In the genomic region with DNA sequence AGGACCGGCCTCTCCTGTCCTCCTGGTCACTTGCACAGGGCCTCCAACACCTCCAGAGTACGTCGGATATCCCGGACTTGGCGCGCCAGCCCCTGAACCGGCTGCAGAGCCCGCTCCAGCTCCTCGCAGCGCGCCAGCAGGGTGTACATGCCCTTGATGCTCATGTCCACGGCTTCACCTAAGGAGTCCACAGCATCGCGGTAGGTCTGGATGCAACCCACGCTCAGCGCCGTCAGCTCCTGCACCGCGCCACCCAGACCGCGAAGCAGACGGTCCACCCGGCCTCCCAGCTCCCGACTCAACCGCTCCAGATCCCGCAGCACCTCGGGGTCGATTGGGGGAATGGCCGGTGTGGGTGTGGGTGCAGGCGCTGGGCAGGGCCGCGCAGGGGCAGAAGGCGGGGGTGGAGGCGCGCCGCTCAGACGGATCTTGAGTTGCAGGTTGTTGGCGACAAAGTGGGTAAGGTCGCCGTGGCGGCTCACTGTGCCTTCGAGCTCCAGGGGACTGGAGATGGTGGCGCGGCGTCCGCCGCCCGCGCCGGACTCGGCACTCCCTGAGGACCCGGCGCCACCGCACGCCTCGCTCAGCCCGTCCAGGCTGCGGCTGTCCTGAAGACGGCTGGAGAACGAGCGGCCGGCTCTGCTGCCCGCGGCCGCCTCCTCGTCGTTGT, we compare ENCODE assay signal across 6 cellular contexts. TPM values are rescaled to one million over a fixed set of nuclear protein-coding genes. Genes with fewer than 3 reads are reported as not detected.
DNase-seq lines count a peak whose midpoint lies in the region; ATAC-seq and TF ChIP-seq lines count a peak whose summit lies in the region.

No MANE protein-coding gene starts in this region.

- TF ChIP-seq POLR2A in tibial nerve (IDR thresholded peaks at IDR 0.05): no peak

- H3K4me3 Mint-ChIP-seq in CD4-positive, alpha-beta T cell: no peak overlapping the region

- peaks cover 12% of the 10 kb centered on the region for H3K4me1 Mint-ChIP-seq in CD4-positive, alpha-beta T cell (ENCODE audit: low read depth)

- no peak for TF ChIP-seq CTCF in CD4-positive, alpha-beta T cell (IDR thresholded peaks at IDR 0.05)
- peak in 1 of 5 experiments; percentile 12 for TF ChIP-seq CTCF in tibial nerve (IDR thresholded peaks at IDR 0.05)

- TF ChIP-seq EP300 in tibial nerve (IDR thresholded peaks at IDR 0.05): no peak

- ATAC-seq in CD4-positive, alpha-beta T cell (ENCODE audit: poor library complexity): no peak
- ATAC-seq in left cardiac atrium: no peak
- no peak for ATAC-seq in GM21526 (IDR thresholded peaks at IDR 0.05; ENCODE audit: low FRiP score, unreplicated experiment)

- no peaks in the 10 kb centered on the region for H3K9me3 Mint-ChIP-seq in CD4-positive, alpha-beta T cell

- CTCF ChIA-PET in CD4-positive, alpha-beta T cell (lab: Charles Lee): interaction anchor here (1.3 to 4.7 kb wide), 5 partner anchors 32 to 112 kb away, joined by 3 to 30 read pairs (median 8); no protein-coding TSS in a partner anchor

- intact Hi-C loops in CD4-positive, alpha-beta T cell (cut with DNase I, micrococcal nuclease): loop anchor here (2.0 to 5.0 kb wide), 2 partner anchors 16 to 52 kb away; no protein-coding TSS in a partner anchor
- intact Hi-C loops in left cardiac atrium (cut with DNase I): no loop called here

- H3K4me1 ChIP-seq in SJSA1 (replicated peaks): peaks cover 30% of the 10 kb centered on the region
- H3K4me1 ChIP-seq in tibial nerve: peaks cover 0 to 43% (median 20%) of the 10 kb centered on the region in 4 donors

- H3K36me3 ChIP-seq in SJSA1 (0 out of 2 replicates have a peak, but pooled peaks cover 4% of the 10 kb centered on the region), tibial nerve (no peaks in the 10 kb centered on the region)

- H3K27ac ChIP-seq in CD4-positive, alpha-beta T cell (ENCODE audit: low read depth, low read length): peak overlapping the region; percentile 83
- peak overlapping the region; percentile 54; the same call in 1 of the 2 replicates for H3K27ac ChIP-seq in SJSA1
- H3K27ac ChIP-seq in tibial nerve: peak overlapping the region; percentile 88 to 99 (median 98)

- H3K36me3 Mint-ChIP-seq in CD4-positive, alpha-beta T cell (ENCODE audit: low read depth): peaks cover 3% of the 10 kb centered on the region

- H3K27me3 Mint-ChIP-seq in CD4-positive, alpha-beta T cell: no peaks in the 10 kb centered on the region

- H3K9me3 ChIP-seq in CD4-positive, alpha-beta T cell (ENCODE audit: control insufficient read depth, low read length): no peaks in the 10 kb centered on the region
- H3K9me3 ChIP-seq in SJSA1 (replicated peaks): no peaks in the 10 kb centered on the region
- no peaks in the 10 kb centered on the region for H3K9me3 ChIP-seq in tibial nerve

- H3K27ac Mint-ChIP-seq in CD4-positive, alpha-beta T cell: no peak overlapping the region

- POLR2A ChIA-PET in CD4-positive, alpha-beta T cell (lab: Charles Lee): interaction anchor here (0.7 to 10.5 kb wide), 14 partner anchors 10 to 106 kb away, joined by 3 to 344 read pairs (median 16); partner anchors contain the start of genes ALOXE3, AURKB, CTC1 and PFAS

- no peaks in the 10 kb centered on the region for H3K27me3 ChIP-seq in CD4-positive, alpha-beta T cell (ENCODE audit: control insufficient read depth, insufficient read depth, low read length)
- H3K27me3 ChIP-seq in SJSA1 (replicated peaks): no peaks in the 10 kb centered on the region
- no peaks in the 10 kb centered on the region for H3K27me3 ChIP-seq in tibial nerve

- H3K4me3 ChIP-seq in SJSA1 (peak overlapping the region; percentile 72), tibial nerve (peak overlapping the region; percentile 54 to 93 (median 70))

- peak in 4 of 10 experiments; percentile 20 to 41 (median 28) for DNase-seq in CD4-positive, alpha-beta T cell
- no peak for DNase-seq in SJSA1 (ENCODE audit: low read depth in 1 of 2, low spot score in 2 of 2)
- DNase-seq in left cardiac atrium: peak; percentile 38
- DNase-seq in tibial nerve (ENCODE audit: low spot score in 2 of 2): no peak
- DNase-seq in NAMALWA (ENCODE audit: low spot score): no peak

- 1 to 7% methylated on average over 20 to 31 of the region's 67 CpGs for WGBS in tibial nerve, 2 donors

RNA-seq across cellular contexts. Expression of gene BORCS6, which starts 0.8 kb away (rescaled TPM):
- total RNA-seq in CD4-positive, alpha-beta T cell: 1 to 10 TPM; 6.1 to 6.4 TPM
- total RNA-seq in SJSA1 (2014; rRNA removed; shearing (Covaris generic)): 4.3 and 7.4 TPM in 2 replicates
- total RNA-seq in left cardiac atrium: 1 to 10 TPM; 5.8 to 8.9 TPM
- 10 to 100 TPM; 13.8 to 22.4 (median 19.4) TPM for total RNA-seq in tibial nerve

RNA-seq across cellular contexts. Expression of gene TMEM107, which starts 13.0 kb away (rescaled TPM):
- total RNA-seq in CD4-positive, alpha-beta T cell: 10 to 100 TPM; 12.2 to 12.9 TPM
- 11.5 and 15.9 TPM in 2 replicates for total RNA-seq in SJSA1 (2014; rRNA removed; shearing (Covaris generic))
- 1 to 10 TPM; 6.8 to 8.0 TPM for total RNA-seq in left cardiac atrium
- total RNA-seq in tibial nerve: 10 to 100 TPM; 28.2 to 47.1 (median 38.2) TPM

RNA-seq across cellular contexts. Expression of gene AURKB, which starts 21.2 kb away (rescaled TPM):
- 1 to 10 TPM in 1 of 2 experiments, under 1 TPM in 1; 0.56 to 1.4 TPM for total RNA-seq in CD4-positive, alpha-beta T cell
- total RNA-seq in SJSA1 (2014; rRNA removed; shearing (Covaris generic)): 99.7 and 119 TPM in 2 replicates
- total RNA-seq in left cardiac atrium (1 to 10 TPM; 1.4 to 1.5 TPM), tibial nerve (10 to 100 TPM; 31.2 to 78.1 (median 39.6) TPM)

RNA-seq across cellular contexts. Expression of gene VAMP2, which starts 26.4 kb away (rescaled TPM):
- total RNA-seq in CD4-positive, alpha-beta T cell: 100 to 1,000 TPM; 351 to 366 TPM
- total RNA-seq in SJSA1 (2014; rRNA removed; shearing (Covaris generic)): 2.9 and 9.7 TPM in 2 replicates
- total RNA-seq in left cardiac atrium (10 to 100 TPM; 59.1 to 72.3 TPM), tibial nerve (10 to 100 TPM; 48.0 to 72.1 (median 59.0) TPM)

RNA-seq across cellular contexts. Expression of gene PER1, which starts 37.0 kb away (rescaled TPM):
- 1,000 to 10,000 TPM; 1,723 to 1,794 TPM for total RNA-seq in CD4-positive, alpha-beta T cell
- 1.0 and 8.3 TPM in 2 replicates for total RNA-seq in SJSA1 (2014; rRNA removed; shearing (Covaris generic))
- total RNA-seq in left cardiac atrium: 100 to 1,000 TPM; 125 to 134 TPM
- total RNA-seq in tibial nerve: 100 to 1,000 TPM; 157 to 328 (median 204) TPM

Comparison
In these comparisons a context has a peak if more than half of its experiments do, and no peak if none do; other contexts are left out.
1. RNA of gene AURKB, which starts 21.2 kb away (total RNA-seq): 99.7 to 119 TPM in SJSA1 and 31.2 to 78.1 TPM in tibial nerve; 1.4 to 1.5 TPM in left cardiac atrium and 0.56 to 1.4 TPM in CD4-positive, alpha-beta T cell; every median in the first group is over 10 times any median in the second.
2. intact Hi-C loops: an anchor here in CD4-positive, alpha-beta T cell (2.0 to 5.0 kb wide); none called in left cardiac atrium.
3. Peak in every context shown above with its lines, with median percentiles within 50 percentile points of each other: H3K27ac ChIP-seq.